ENCODE assay signal across 8 cellular contexts in genomic region chr11:43504316-43504950, GRCh38.
DNase-seq lines count a peak whose midpoint lies in the region; ATAC-seq, FAIRE-seq and TF ChIP-seq lines count a peak whose summit lies in the region.
"Had no signal": no experiment of that assay in that cellular context is flagged by ENCODE, and none has a peak within 500 bp of the region (broad histone marks: within the 10 kb centered on the region; RNA-seq: fewer than 3 reads in every experiment).

No MANE protein-coding gene starts in this region.

- H3K9me3 ChIP-seq in mucosa of descending colon = no peaks in the 10 kb centered on the region

- peaks cover 6% of the 10 kb centered on the region for H3K4me1 ChIP-seq in mucosa of descending colon (ENCODE audit: low read depth)

- H3K27ac Mint-ChIP-seq in activated T-helper 1 cell treated with anti-CD3 and anti-CD28 coated beads, Interleukin-12 subunit alpha, Interleukin-12 subunit beta, Interleukin-2, Interleukin-4 antibody, amounts not matched to agents 30 ng/mL and 10 ng/mL and 1 ng/mL, durations not matched to agents 14 hours and 24 hours and 36 hours = no peak overlapping the region

- peaks cover 18% of the 10 kb centered on the region for H3K4me1 Mint-ChIP-seq in activated T-helper 1 cell treated with anti-CD3 and anti-CD28 coated beads, Interleukin-12 subunit alpha, Interleukin-12 subunit beta, Interleukin-2, Interleukin-4 antibody, amounts not matched to agents 30 ng/mL and 10 ng/mL and 1 ng/mL, durations not matched to agents 14 hours and 24 hours and 36 hours (ENCODE audit: low read depth)

- peaks cover 6% of the 10 kb centered on the region for H3K27me3 Mint-ChIP-seq in activated T-helper 1 cell treated with anti-CD3 and anti-CD28 coated beads, Interleukin-12 subunit alpha, Interleukin-12 subunit beta, Interleukin-2, Interleukin-4 antibody, amounts not matched to agents 30 ng/mL and 10 ng/mL and 1 ng/mL, durations not matched to agents 14 hours and 24 hours and 36 hours (ENCODE audit: insufficient read depth)

- FAIRE-seq in HTR-8/SVneo (lab: Jason Lieb, UNC) (no peak), GM19239 (lab: Jason Lieb, UNC) (no peak)
- FAIRE-seq: endothelial cell of umbilical vein had no signal

- H3K4me3 ChIP-seq in astrocyte of the spinal cord (ENCODE audit: low read depth, low read length) = no peak overlapping the region
- no peak overlapping the region for H3K4me3 ChIP-seq in mucosa of descending colon

- no peaks in the 10 kb centered on the region for H3K9me3 Mint-ChIP-seq in activated T-helper 1 cell treated with anti-CD3 and anti-CD28 coated beads, Interleukin-12 subunit alpha, Interleukin-12 subunit beta, Interleukin-2, Interleukin-4 antibody, amounts not matched to agents 30 ng/mL and 10 ng/mL and 1 ng/mL, durations not matched to agents 14 hours and 24 hours and 36 hours

- peak; percentile 37 for ATAC-seq in mucosa of descending colon

- intact Hi-C loops in mucosa of descending colon (cut with DNase I, micrococcal nuclease) = no loop called here
- intact Hi-C loops in activated T-helper 1 cell treated with anti-CD3 and anti-CD28 coated beads, Interleukin-12 subunit alpha, Interleukin-12 subunit beta, Interleukin-2, Interleukin-4 antibody, amounts not matched to agents 30 ng/mL and 10 ng/mL and 1 ng/mL, durations not matched to agents 14 hours and 24 hours and 36 hours (cut with micrococcal nuclease) = no loop called here

- TF ChIP-seq CTCF in astrocyte of the spinal cord (IDR thresholded peaks at IDR 0.05; ENCODE audit: low read depth, low read length) (peak; percentile 33), mucosa of descending colon (IDR thresholded peaks at IDR 0.05) (no peak)

- H3K36me3 Mint-ChIP-seq in activated T-helper 1 cell treated with anti-CD3 and anti-CD28 coated beads, Interleukin-12 subunit alpha, Interleukin-12 subunit beta, Interleukin-2, Interleukin-4 antibody, amounts not matched to agents 30 ng/mL and 10 ng/mL and 1 ng/mL, durations not matched to agents 14 hours and 24 hours and 36 hours (ENCODE audit: low read depth) = no peaks in the 10 kb centered on the region

- in situ Hi-C loops in G401 (cut with HindIII; ENCODE audit: low sequenced_read_pairs) (loop anchor here (5.0 kb wide), 1 partner anchor 68 kb away; no protein-coding TSS in a partner anchor), astrocyte of the spinal cord (cut with HindIII; ENCODE audit: low sequenced_read_pairs) (no loop called here)

- H3K4me3 Mint-ChIP-seq in activated T-helper 1 cell treated with anti-CD3 and anti-CD28 coated beads, Interleukin-12 subunit alpha, Interleukin-12 subunit beta, Interleukin-2, Interleukin-4 antibody, amounts not matched to agents 30 ng/mL and 10 ng/mL and 1 ng/mL, durations not matched to agents 14 hours and 24 hours and 36 hours = no peak overlapping the region

- peak; percentile 71 for DNase-seq in G401 (ENCODE audit: low spot score)
- peak; percentile 35 for DNase-seq in HTR-8/SVneo (ENCODE audit: insufficient read length, low spot score)
- no peak for DNase-seq in astrocyte of the spinal cord (ENCODE audit: low read depth, low spot score)
- DNase-seq in mucosa of descending colon = peak in 1 of 3 donors; percentile 12
- no peak for DNase-seq in GM19239 (ENCODE audit: insufficient read length, low spot score)
- no peak for DNase-seq in DMS79 treated with DMSO at 0.1 percent for 48 hours (lab: John Stamatoyannopoulos, UW)
- DNase-seq in activated T-helper 1 cell treated with anti-CD3 and anti-CD28 coated beads, Interleukin-12 subunit alpha, Interleukin-12 subunit beta, Interleukin-2, Interleukin-4 antibody, amounts not matched to agents 30 ng/mL and 10 ng/mL and 1 ng/mL, durations not matched to agents 14 hours and 24 hours and 36 hours (ENCODE audit: low spot score) = no peak

- no peaks in the 10 kb centered on the region for H3K36me3 ChIP-seq in mucosa of descending colon (ENCODE audit: low read depth)

Comparison
In these comparisons a context has a peak if more than half of its experiments do, and no peak if none do; other contexts are left out.
1. DNase-seq: peak in G401 (single experiment) and HTR-8/SVneo (single experiment); none in astrocyte of the spinal cord (single experiment), GM19239 (single experiment), DMS79 treated with DMSO at 0.1 percent for 48 hours (single experiment) and activated T-helper 1 cell treated with anti-CD3 and anti-CD28 coated beads, Interleukin-12 subunit alpha, Interleukin-12 subunit beta, Interleukin-2, Interleukin-4 antibody, amounts not matched to agents 30 ng/mL and 10 ng/mL and 1 ng/mL, durations not matched to agents 14 hours and 24 hours and 36 hours (single experiment).